Comparison of ENCODE assay signal across 16 cellular contexts in genomic region chr22:25160120-25160996, GRCh38. TPM values are rescaled to one million over a fixed set of nuclear protein-coding genes. Genes with fewer than 3 reads are reported as not detected.
DNase-seq lines count a peak whose midpoint lies in the region; ATAC-seq, FAIRE-seq and TF ChIP-seq lines count a peak whose summit lies in the region.
"Had no signal": no experiment of that assay in that cellular context is flagged by ENCODE, and none has a peak within 500 bp of the region (broad histone marks: within the 10 kb centered on the region; RNA-seq: fewer than 3 reads in every experiment).

No MANE protein-coding gene starts in this region.

- H3K36me3 Mint-ChIP-seq in activated T-helper 17 cell treated with anti-CD3 and anti-CD28 coated beads, Interleukin-2, amount 50 U/mL, for 72 hours (ENCODE audit: low read depth) = no peaks in the 10 kb centered on the region

- CTCF ChIA-PET in HepG2 (lab: Yijun Ruan, JAX; ENCODE audit: low intra/inter-chr PET ratio, low total read pairs) = no interaction called here

- H3K79me2 ChIP-seq in HepG2 (ENCODE audit: insufficient read depth, low read length) = peaks cover 5% of the 10 kb centered on the region

- no peak for TF ChIP-seq EP300 in HepG2 (IDR thresholded peaks at IDR 0.05; ENCODE audit: low read depth in 2 of 2, low read length in 2 of 2)
- no peak for TF ChIP-seq EP300 in HepG2 (CRISPR knock-in tag; IDR thresholded peaks at IDR 0.05; ENCODE audit: borderline replicate concordance)

- H3K4me2 ChIP-seq in HepG2 (ENCODE audit: low read depth, low read length) = no peak overlapping the region

- H2AFZ ChIP-seq in HepG2 (ENCODE audit: low read length) = no peak overlapping the region

- DNase-seq in right lobe of liver = no peak
- no peak for DNase-seq in HepG2 (ENCODE audit: low spot score)
- DNase-seq in mucosa of descending colon = no peak
- DNase-seq in RCC 7860 (ENCODE audit: low spot score) = no peak
- no peak for DNase-seq in DMS53 treated with DMSO at 0.1 percent for 48 hours (lab: John Stamatoyannopoulos, UW; ENCODE audit: unreplicated experiment)
- DNase-seq: C1 segment of cervical spinal cord, HFFc6, KBM-7, NCI-H1436, NCI-H2029 treated with DMSO at 0.1 percent for 48 hours, NCI-H510A, NCI-H774 had no signal

- in situ Hi-C loops in HepG2 (cut with HindIII; ENCODE audit: extremely low pct_ligation_motif_present, low pct_unique_long_range_greater_than_20kb) = no loop called here

- H3K27me3 ChIP-seq in right lobe of liver (no peaks in the 10 kb centered on the region), HepG2 (ENCODE audit: control insufficient read depth in 1 of 2, insufficient read depth in 2 of 2, low read length in 2 of 2) (no peaks in the 10 kb centered on the region)

- H3K4me3 ChIP-seq in right lobe of liver (no peak overlapping the region), HepG2 (replicated peaks in 1 of 3; ENCODE audit: insufficient read depth in 1 of 3, low read depth in 2 of 3, low read length in 3 of 3) (no peak overlapping the region), mucosa of descending colon (no peak overlapping the region)

- H3K4me1 Mint-ChIP-seq in activated T-helper 17 cell treated with anti-CD3 and anti-CD28 coated beads, Interleukin-2, amount 50 U/mL, for 72 hours = no peaks in the 10 kb centered on the region

- BruUV-seq in HepG2 (replicated peaks; lab: Mats Ljungman, UMichigan) = no TSS peak

- H3K4me1 ChIP-seq in right lobe of liver = peaks cover 0 to 14% (median 7%) of the 10 kb centered on the region in 4 donors
- H3K4me1 ChIP-seq in HepG2 (ENCODE audit: insufficient read depth, low read length) = peaks cover 22% of the 10 kb centered on the region
- H3K4me1 ChIP-seq in mucosa of descending colon (ENCODE audit: low read depth) = no peaks in the 10 kb centered on the region

- POLR2A ChIA-PET in HepG2 (lab: Yijun Ruan, JAX) = no interaction called here

- TF ChIP-seq POLR2A in right lobe of liver (IDR thresholded peaks at IDR 0.05) (no peak), HepG2 (IDR thresholded peaks at IDR 0.05; ENCODE audit: insufficient read depth in 1 of 2, low read depth in 2 of 2, low read length in 2 of 2) (no peak)

- peaks cover 7% of the 10 kb centered on the region for H4K20me1 ChIP-seq in HepG2 (ENCODE audit: insufficient read depth, low read length)

- intact Hi-C loops in right lobe of liver (cut with DNase I) (no loop called here), HepG2 (cut with micrococcal nuclease; ENCODE audit: unreplicated experiment) (no loop called here), mucosa of descending colon (cut with DNase I, micrococcal nuclease) (no loop called here)

- H3K27me3 Mint-ChIP-seq in activated T-helper 17 cell treated with anti-CD3 and anti-CD28 coated beads, Interleukin-2, amount 50 U/mL, for 72 hours = no peaks in the 10 kb centered on the region

- ATAC-seq in right lobe of liver = peak in 3 of 4 donors; percentile 7 to 44 (median 11)
- ATAC-seq in HepG2 = no peak
- no peak for ATAC-seq in activated T-helper 17 cell treated with anti-CD3 and anti-CD28 coated beads, Interleukin-2, amount 50 U/mL, for 72 hours (replicated peaks)
- peak; percentile 37 for ATAC-seq in mucosa of descending colon
- ATAC-seq in GM18519 (IDR thresholded peaks at IDR 0.05; ENCODE audit: low FRiP score, unreplicated experiment) = no peak

- no peak overlapping the region for H3K9ac ChIP-seq in HepG2 (ENCODE audit: insufficient read depth, low read depth, low read length)

- H3K9me3 ChIP-seq in right lobe of liver (no peaks in the 10 kb centered on the region), HepG2 (ENCODE audit: low read length) (no peaks in the 10 kb centered on the region), mucosa of descending colon (no peaks in the 10 kb centered on the region)

- peak overlapping the region; percentile 75 for H3K27ac Mint-ChIP-seq in activated T-helper 17 cell treated with anti-CD3 and anti-CD28 coated beads, Interleukin-2, amount 50 U/mL, for 72 hours
- H3K27ac Mint-ChIP-seq: HFFc6 had no signal

- TF ChIP-seq CTCF in right lobe of liver (IDR thresholded peaks at IDR 0.05) = no peak
- TF ChIP-seq CTCF in HepG2 (CRISPR knock-in tag; IDR thresholded peaks at IDR 0.05) = no peak
- no peak for TF ChIP-seq CTCF in mucosa of descending colon (IDR thresholded peaks at IDR 0.05)

- WGBS in right lobe of liver (ENCODE audit: insufficient coverage, low coverage, low lambda C conversion rate, missing lambda C conversion rate) = 100% methylated on average over 6 of the region's 11 CpGs
- 95% methylated on average over 9 of the region's 11 CpGs for WGBS in HepG2 (ENCODE audit: low lambda C conversion rate)

- no peaks in the 10 kb centered on the region for H3K9me3 Mint-ChIP-seq in activated T-helper 17 cell treated with anti-CD3 and anti-CD28 coated beads, Interleukin-2, amount 50 U/mL, for 72 hours

- H3K36me3 ChIP-seq in right lobe of liver (no peaks in the 10 kb centered on the region), HepG2 (replicated peaks in 1 of 2; ENCODE audit: control insufficient read depth in 1 of 2, insufficient read depth in 2 of 2, low read length in 2 of 2) (peaks cover 2 to 6% of the 10 kb centered on the region in 2 experiments; a peak in 2 of 5 replicates), mucosa of descending colon (ENCODE audit: low read depth) (no peaks in the 10 kb centered on the region)

- TF ChIP-seq RAD21 in HepG2 (CRISPR knock-in tag; IDR thresholded peaks at IDR 0.05) = no peak

- FAIRE-seq in HepG2 (lab: Jason Lieb, UNC) (no peak), RCC 7860 (lab: Jason Lieb, UNC) (no peak)
- FAIRE-seq: H1 had no signal

- H3K4me3 Mint-ChIP-seq in activated T-helper 17 cell treated with anti-CD3 and anti-CD28 coated beads, Interleukin-2, amount 50 U/mL, for 72 hours = no peak overlapping the region
- H3K4me3 Mint-ChIP-seq: HFFc6 had no signal

- H3K27ac ChIP-seq in right lobe of liver (no peak overlapping the region), HepG2 (ENCODE audit: extremely low read length, insufficient read depth, low read length) (no peak overlapping the region)

RNA-seq across cellular contexts. Expression of gene CRYBB3, which starts 39.3 kb away (rescaled TPM):
- total RNA-seq in right lobe of liver = under 1 TPM in 3 of 6 experiments, not detected in 3; 0.40 to 0.70 (median 0.69) TPM
- 0.18 TPM in 1 of 2 replicates, not detected in the other for total RNA-seq in HepG2 (2016; rRNA removed; fragmentation: Illumina TruSeq; extraction: Trizol)
- not detected in 2 replicates for total RNA-seq in HepG2 (2016; cell fraction: cytosol; rRNA removed; fragmentation: Illumina TruSeq; extraction: Trizol; ENCODE audit: low read depth)
- 0.50 TPM in 1 of 2 replicates, not detected in the other for total RNA-seq in HepG2 (2016; cell fraction: insoluble cytoplasmic fraction; rRNA removed; fragmentation: Illumina TruSeq; extraction: Trizol)
- 0.59 TPM in 1 of 2 replicates, not detected in the other for total RNA-seq in HepG2 (2016; cell fraction: membrane; rRNA removed; fragmentation: Illumina TruSeq; extraction: Trizol)
- total RNA-seq in HepG2 (2016; cell fraction: nucleus; rRNA removed; fragmentation: Illumina TruSeq; extraction: Trizol) = 0.50 TPM in 1 of 2 replicates, not detected in the other
- 0.28 and 0.60 TPM in 2 replicates for polyA plus RNA-seq in HepG2 (2011; rRNA removed)
- 0.17 and 0.21 TPM in 2 replicates for polyA plus RNA-seq in HepG2 (2011; cell fraction: cytosol; rRNA removed)
- polyA plus RNA-seq in HepG2 (2011; cell fraction: nucleus; rRNA removed) = 2.3 and 3.5 TPM in 2 replicates
- 0.23 TPM in 1 of 2 replicates, not detected in the other for polyA plus RNA-seq in HepG2 (2012)
- 0.20 and 0.32 TPM in 2 replicates for polyA plus RNA-seq in HepG2 (2016; cell fraction: cytosol; fragmentation: Illumina TruSeq; extraction: Trizol; ENCODE audit: low read depth)
- not detected in 2 replicates for polyA plus RNA-seq in HepG2 (2016; cell fraction: insoluble cytoplasmic fraction; fragmentation: Illumina TruSeq; extraction: Trizol; ENCODE audit: low read depth)
- 0.38 TPM in 1 of 2 replicates, not detected in the other for polyA plus RNA-seq in HepG2 (2016; cell fraction: membrane; fragmentation: Illumina TruSeq; extraction: Trizol; ENCODE audit: low read depth)
- 0.99 and 1.1 TPM in 2 replicates for polyA plus RNA-seq in HepG2 (2016; cell fraction: nucleus; fragmentation: Illumina TruSeq; extraction: Trizol; ENCODE audit: insufficient read depth, low read depth)
- polyA minus RNA-seq in HepG2 (2011; rRNA and poly(A)+ RNA removed; ENCODE audit: low replicate concordance) = 0.48 TPM in 1 of 2 replicates, not detected in the other
- polyA minus RNA-seq in HepG2 (2011; cell fraction: cytosol; rRNA and poly(A)+ RNA removed) = not detected in 2 replicates
- not detected in 2 replicates for polyA minus RNA-seq in HepG2 (2011; cell fraction: nucleus; rRNA and poly(A)+ RNA removed)
- not detected for total RNA-seq in activated T-helper 17 cell treated with anti-CD3 and anti-CD28 coated beads, Interleukin-2, amount 50 U/mL, for 72 hours
- 1 to 10 TPM in 1 of 3 donors, under 1 TPM in 2; 0.82 to 2.9 (median 0.82) TPM for total RNA-seq in mucosa of descending colon
- total RNA-seq: A673, HFFc6 had no signal

RNA-seq across cellular contexts. Expression of gene CRYBB2, which starts 59.1 kb away (rescaled TPM):
- total RNA-seq in right lobe of liver (not detected), HepG2 (2016; rRNA removed; fragmentation: Illumina TruSeq; extraction: Trizol) (0.18 TPM in 1 of 2 replicates, not detected in the other), mucosa of descending colon (under 1 TPM in 1 of 3 donors, not detected in 2; 0.84 TPM)
- 0.26 TPM in 1 of 2 replicates, not detected in the other for total RNA-seq in HepG2 (2016; cell fraction: cytosol; rRNA removed; fragmentation: Illumina TruSeq; extraction: Trizol; ENCODE audit: low read depth)
- not detected in 2 replicates for total RNA-seq in HepG2 (2016; cell fraction: insoluble cytoplasmic fraction; rRNA removed; fragmentation: Illumina TruSeq; extraction: Trizol)
- total RNA-seq in HepG2 (2016; cell fraction: membrane; rRNA removed; fragmentation: Illumina TruSeq; extraction: Trizol) = 0.34 TPM in 1 of 2 replicates, not detected in the other
- total RNA-seq in HepG2 (2016; cell fraction: nucleus; rRNA removed; fragmentation: Illumina TruSeq; extraction: Trizol) = not detected in 2 replicates
- 0.11 and 0.18 TPM in 2 replicates for polyA plus RNA-seq in HepG2 (2011; rRNA removed)
- polyA plus RNA-seq in HepG2 (2011; cell fraction: cytosol; rRNA removed) = 0.11 TPM in 1 of 2 replicates, not detected in the other
- not detected in 2 replicates for polyA plus RNA-seq in HepG2 (2011; cell fraction: nucleus; rRNA removed)
- polyA plus RNA-seq in HepG2 (2012) = not detected in 2 replicates
- polyA plus RNA-seq in HepG2 (2016; cell fraction: cytosol; fragmentation: Illumina TruSeq; extraction: Trizol; ENCODE audit: low read depth) = 0.21 TPM in 1 of 2 replicates, not detected in the other
- polyA plus RNA-seq in HepG2 (2016; cell fraction: insoluble cytoplasmic fraction; fragmentation: Illumina TruSeq; extraction: Trizol; ENCODE audit: low read depth) = not detected in 2 replicates
- 0.22 TPM in 1 of 2 replicates, not detected in the other for polyA plus RNA-seq in HepG2 (2016; cell fraction: membrane; fragmentation: Illumina TruSeq; extraction: Trizol; ENCODE audit: low read depth)
- 0.61 TPM in 1 of 2 replicates, not detected in the other for polyA plus RNA-seq in HepG2 (2016; cell fraction: nucleus; fragmentation: Illumina TruSeq; extraction: Trizol; ENCODE audit: insufficient read depth, low read depth)
- 0.94 TPM in 1 of 2 replicates, not detected in the other for polyA minus RNA-seq in HepG2 (2011; rRNA and poly(A)+ RNA removed; ENCODE audit: low replicate concordance)
- not detected in 2 replicates for polyA minus RNA-seq in HepG2 (2011; cell fraction: cytosol; rRNA and poly(A)+ RNA removed)
- not detected in 2 replicates for polyA minus RNA-seq in HepG2 (2011; cell fraction: nucleus; rRNA and poly(A)+ RNA removed)
- total RNA-seq in activated T-helper 17 cell treated with anti-CD3 and anti-CD28 coated beads, Interleukin-2, amount 50 U/mL, for 72 hours = under 1 TPM in 1 of 2 donors, not detected in 1; 0.77 TPM
- total RNA-seq: A673, H1 had no signal

Comparison
In these comparisons a context has a peak if more than half of its experiments do, and no peak if none do; other contexts are left out.
1. ATAC-seq: peak in right lobe of liver (3 of 4) and mucosa of descending colon (single experiment); none in HepG2 (single experiment), activated T-helper 17 cell treated with anti-CD3 and anti-CD28 coated beads, Interleukin-2, amount 50 U/mL, for 72 hours (single experiment) and GM18519 (single experiment).